Comparison of ENCODE assay signal across 1 cellular context in genomic region chr16:69089091-69089912, GRCh38.
TF ChIP-seq lines count a peak whose summit lies in the region.

No MANE protein-coding gene starts in this region.

TF ChIP-seq in HepG2, 621 proteins besides CTCF, POLR2A, EP300 and RAD21 (continued from another document and continues in another):
- TF ChIP-seq MXD1 (CRISPR knock-in tag; IDR thresholded peaks at IDR 0.05), result no peak
- TF ChIP-seq HOMEZ (CRISPR knock-in tag; IDR thresholded peaks at IDR 0.05; ENCODE audit: low read depth), result no peak
- no peak for TF ChIP-seq MAFF (IDR thresholded peaks at IDR 0.05; ENCODE audit: low read depth, low read length)
- no peak for TF ChIP-seq ZNF260 (CRISPR knock-in tag; IDR thresholded peaks at IDR 0.05; ENCODE audit: borderline replicate concordance, low read depth)
- no peak for TF ChIP-seq PHB2 (IDR thresholded peaks at IDR 0.05; ENCODE audit: partially characterized antibody)
- peak; percentile 81 for TF ChIP-seq ZBTB43 (CRISPR knock-in tag; conservative IDR thresholded peaks at IDR 0.05)
- TF ChIP-seq ZC3H4 (CRISPR knock-in tag; IDR thresholded peaks at IDR 0.05; ENCODE audit: borderline replicate concordance), result no peak
- no peak for TF ChIP-seq ZNF558 (CRISPR knock-in tag; IDR thresholded peaks at IDR 0.05; ENCODE audit: borderline replicate concordance)
- no peak; the same call in 1 of the 2 replicates for TF ChIP-seq ZNF572 (CRISPR knock-in tag; IDR thresholded peaks at IDR 0.05)
- TF ChIP-seq RBM22 (optimal IDR thresholded peaks at IDR 0.05; ENCODE audit: low read length), result no peak
- TF ChIP-seq TP53 (CRISPR knock-in tag; conservative IDR thresholded peaks at IDR 0.05), result 0 out of 2 replicates have a peak, but pooled peaks have one; percentile 37
- TF ChIP-seq NFKBIZ (CRISPR knock-in tag; IDR thresholded peaks at IDR 0.05), result no peak
- TF ChIP-seq ZNF549 (CRISPR knock-in tag; IDR thresholded peaks at IDR 0.05), result no peak
- no peak for TF ChIP-seq NBN (conservative IDR thresholded peaks at IDR 0.05)
- no peak for TF ChIP-seq ZNF3 (CRISPR knock-in tag; IDR thresholded peaks at IDR 0.05)
- no peak for TF ChIP-seq ZNF101 (CRISPR knock-in tag; IDR thresholded peaks at IDR 0.05; ENCODE audit: borderline replicate concordance, low read depth)
- no peak for TF ChIP-seq ZBTB40 (IDR thresholded peaks at IDR 0.05)
- TF ChIP-seq ZBTB40 (CRISPR knock-in tag; IDR thresholded peaks at IDR 0.05), result no peak
- TF ChIP-seq ATF5 (CRISPR knock-in tag; IDR thresholded peaks at IDR 0.05; ENCODE audit: low read depth), result no peak
- no peak for TF ChIP-seq ZBTB39 (CRISPR knock-in tag; IDR thresholded peaks at IDR 0.05)
- TF ChIP-seq ELF4 (CRISPR knock-in tag; IDR thresholded peaks at IDR 0.05; ENCODE audit: borderline replicate concordance), result no peak
- TF ChIP-seq ZNF550 (CRISPR knock-in tag; IDR thresholded peaks at IDR 0.05; ENCODE audit: borderline replicate concordance), result no peak; the same call in 1 of the 2 replicates
- TF ChIP-seq SKI (IDR thresholded peaks at IDR 0.05; ENCODE audit: partially characterized antibody), result no peak
- TF ChIP-seq GTF3A (CRISPR knock-in tag; conservative IDR thresholded peaks at IDR 0.05), result no peak
- TF ChIP-seq PRPF4 (IDR thresholded peaks at IDR 0.05; ENCODE audit: low read depth, low read length, poor library complexity, severe bottlenecking), result no peak
- 0 out of 2 replicates have a peak, but pooled peaks have one; percentile 29 for TF ChIP-seq PRDM10 (CRISPR knock-in tag; IDR thresholded peaks at IDR 0.05; ENCODE audit: low read depth)
- TF ChIP-seq DNMT1 (CRISPR knock-in tag; IDR thresholded peaks at IDR 0.05), result 0 out of 2 replicates have a peak, but pooled peaks have one; percentile 65
- TF ChIP-seq ZNF496 (CRISPR knock-in tag; IDR thresholded peaks at IDR 0.05; ENCODE audit: insufficient replicate concordance), result no peak
- TF ChIP-seq DBP (CRISPR knock-in tag; IDR thresholded peaks at IDR 0.05; ENCODE audit: not compliant biosample characterization), result no peak
- no peak for TF ChIP-seq MLLT10 (CRISPR knock-in tag; IDR thresholded peaks at IDR 0.05)
- TF ChIP-seq GPN1 (CRISPR knock-in tag; IDR thresholded peaks at IDR 0.05; ENCODE audit: borderline replicate concordance), result no peak
- TF ChIP-seq ZSCAN21 (CRISPR knock-in tag; IDR thresholded peaks at IDR 0.05; ENCODE audit: borderline replicate concordance), result no peak
- TF ChIP-seq SALL1 (CRISPR knock-in tag; IDR thresholded peaks at IDR 0.05), result peak; percentile 71
- no peak for TF ChIP-seq KDM5A (IDR thresholded peaks at IDR 0.05; ENCODE audit: borderline replicate concordance, low read length)
- TF ChIP-seq SIX4 (CRISPR knock-in tag; IDR thresholded peaks at IDR 0.05), result no peak
- no peak for TF ChIP-seq ZNF224 (CRISPR knock-in tag; IDR thresholded peaks at IDR 0.05)
- no peak for TF ChIP-seq ASH2L (IDR thresholded peaks at IDR 0.05; ENCODE audit: insufficient read length, low read depth, low read length)
- peak; percentile 44; the same call in 1 of the 2 replicates for TF ChIP-seq ZNF546 (CRISPR knock-in tag; conservative IDR thresholded peaks at IDR 0.05)
- peak; percentile 57 for TF ChIP-seq ZNF501 (CRISPR knock-in tag; IDR thresholded peaks at IDR 0.05)
- no peak for TF ChIP-seq ZNF333 (CRISPR knock-in tag; IDR thresholded peaks at IDR 0.05; ENCODE audit: borderline replicate concordance)
- TF ChIP-seq ZBTB7B (CRISPR knock-in tag; IDR thresholded peaks at IDR 0.05), result no peak; the same call in none of the 2 replicates
- TF ChIP-seq ZBTB21 (CRISPR knock-in tag; IDR thresholded peaks at IDR 0.05), result no peak
- no peak for TF ChIP-seq REL (CRISPR knock-in tag; conservative IDR thresholded peaks at IDR 0.05)
- TF ChIP-seq GATAD1 (CRISPR knock-in tag; IDR thresholded peaks at IDR 0.05), result no peak
- no peak; the same call in 1 of the 2 replicates for TF ChIP-seq ZNF232 (CRISPR knock-in tag; IDR thresholded peaks at IDR 0.05; ENCODE audit: borderline replicate concordance)
- TF ChIP-seq REXO4 (CRISPR knock-in tag; IDR thresholded peaks at IDR 0.05; ENCODE audit: borderline replicate concordance), result no peak
- TF ChIP-seq ZNF766 (CRISPR knock-in tag; IDR thresholded peaks at IDR 0.05; ENCODE audit: borderline replicate concordance), result no peak; the same call in 1 of the 2 replicates
- TF ChIP-seq SOX5 (CRISPR knock-in tag; IDR thresholded peaks at IDR 0.05; ENCODE audit: borderline replicate concordance), result peak; percentile 48; the same call in 1 of the 2 replicates
